Comparison of ENCODE assay signal across 22 cellular contexts in genomic region chr9:1766042-1766441, GRCh38.
"Had no signal": no experiment of that assay in that cellular context is flagged by ENCODE, and none has a peak within 500 bp of the region (broad histone marks: within the 10 kb centered on the region; RNA-seq: fewer than 3 reads in every experiment).

No MANE protein-coding gene starts in this region.

- ATAC-seq: Panc1, PC-3, T-cell had no signal

- FAIRE-seq: HTR-8/SVneo had no signal

- DNase-seq: KBM-7, MV-4-11, NCI-H1048, NCI-H1105, NCI-H1417, NCI-H1436 treated with DMSO at 0.1 percent for 48 hours, NCI-H1694, NCI-H187 treated with DMSO at 0.1 percent for 48 hours, NCI-H2029 treated with DMSO at 0.1 percent for 48 hours, NCI-H2227 treated with DMSO at 0.1 percent for 48 hours, NCI-H524 treated with DMSO at 0.1 percent for 48 hours, NCI-H69, NCI-H774, PC-3, SHP77, SW 1271, T-cell had no signal

- H3K9ac ChIP-seq: SK-N-SH had no signal

- H3K9me3 ChIP-seq: SK-N-SH had no signal

- H3K4me2 ChIP-seq: SK-N-SH had no signal

- H3K27ac ChIP-seq: HL-60, RWPE1 had no signal
